In genomic region chr12:93106910-93107309, GRCh38 we compare ENCODE assay signal across 25 cellular contexts.
DNase-seq lines count a peak whose midpoint lies in the region; ATAC-seq and TF ChIP-seq lines count a peak whose summit lies in the region.
"Had no signal": no experiment of that assay in that cellular context is flagged by ENCODE, and none has a peak within 500 bp of the region (broad histone marks: within the 10 kb centered on the region; RNA-seq: fewer than 3 reads in every experiment).

No MANE protein-coding gene starts in this region.

- intact Hi-C loops in esophagus muscularis mucosa (cut with DNase I) = no loop called here

- no peaks in the 10 kb centered on the region for H3K27me3 Mint-ChIP-seq in stimulated activated naive CD8-positive, alpha-beta T cell treated with anti-CD3 and anti-CD28 coated beads, Interleukin-15, amount 100 ng/mL, for 72 hours
- H3K27me3 Mint-ChIP-seq: CD4-positive, alpha-beta T cell; naive thymus-derived CD4-positive, alpha-beta T cell had no signal

- no peaks in the 10 kb centered on the region for H3K36me3 ChIP-seq in esophagus muscularis mucosa

- H3K4me3 Mint-ChIP-seq in stimulated activated naive CD8-positive, alpha-beta T cell treated with anti-CD3 and anti-CD28 coated beads, Interleukin-15, amount 100 ng/mL, for 72 hours = no peak overlapping the region
- H3K4me3 Mint-ChIP-seq: CD4-positive, alpha-beta T cell; H9; naive thymus-derived CD4-positive, alpha-beta T cell had no signal

- no peaks in the 10 kb centered on the region for H3K9me3 ChIP-seq in esophagus muscularis mucosa

- H3K27ac Mint-ChIP-seq in stimulated activated naive CD8-positive, alpha-beta T cell treated with anti-CD3 and anti-CD28 coated beads, Interleukin-15, amount 100 ng/mL, for 72 hours = no peak overlapping the region
- H3K27ac Mint-ChIP-seq: CD4-positive, alpha-beta T cell; H9 had no signal

- H3K4me3 ChIP-seq in esophagus muscularis mucosa = no peak overlapping the region
- H3K4me3 ChIP-seq: PC-9 had no signal

- DNase-seq in activated CD4-positive, alpha-beta T cell treated with anti-CD3 and anti-CD28 coated beads for 48 hours = peak; percentile 11
- DNase-seq in activated CD4-positive, alpha-beta T cell treated with anti-CD3 and anti-CD28 coated beads, Interleukin-2, amount 50 U/mL, for 4 hours = no peak
- no peak for DNase-seq in stimulated activated naive CD8-positive, alpha-beta T cell treated with anti-CD3 and anti-CD28 coated beads, Interleukin-15, Interleukin-2, amounts not matched to agents 100 U/mL and 50 U/mL, for 24 hours
- no peak for DNase-seq in stimulated activated naive CD8-positive, alpha-beta T cell treated with anti-CD3 and anti-CD28 coated beads, Interleukin-15, amount 100 ng/mL, for 72 hours
- DNase-seq in esophagus muscularis mucosa (ENCODE audit: extremely low spot score) (no peak), DMS153 (lab: John Stamatoyannopoulos, UW) (no peak), NCI-H774 (lab: John Stamatoyannopoulos, UW) (no peak), T1000 (lab: John Stamatoyannopoulos, UW) (no peak)
- DNase-seq: activated CD4-positive, alpha-beta T cell treated with anti-CD3 and anti-CD28 coated beads, Interleukin-2, amount 50 U/mL, for 1 hour; activated gamma-delta T cell; CD4-positive, alpha-beta T cell; effector CD4-positive, alpha-beta T cell; glutamatergic neuron; H9; midbrain; naive thymus-derived CD4-positive, alpha-beta T cell; NCI-H1092; NCI-H187; NCI-H2171; NCI-H510A treated with DMSO at 0.1 percent for 48 hours; NK-92 treated with Interleukin-12 subunit alpha and Interleukin-12 subunit beta, amount 100 ng/mL, for 24 hours; occipital lobe; PC-9 had no signal

- ATAC-seq in stimulated activated naive CD8-positive, alpha-beta T cell treated with anti-CD3 and anti-CD28 coated beads, Interleukin-15, Interleukin-2, amounts not matched to agents 100 U/mL and 50 U/mL, for 24 hours = peak; percentile 21
- no peak for ATAC-seq in stimulated activated naive CD8-positive, alpha-beta T cell treated with anti-CD3 and anti-CD28 coated beads, Interleukin-15, amount 100 ng/mL, for 72 hours
- ATAC-seq: naive thymus-derived CD4-positive, alpha-beta T cell; Right ventricle myocardium inferior had no signal

- WGBS in esophagus muscularis mucosa = 73% methylated on average over 2 of the region's 2 CpGs

- no peak for TF ChIP-seq CTCF in esophagus muscularis mucosa (IDR thresholded peaks at IDR 0.05)

- H3K4me1 ChIP-seq in esophagus muscularis mucosa = peaks cover 25 to 81% (median 64%) of the 10 kb centered on the region in 4 donors

- TF ChIP-seq EP300 in esophagus muscularis mucosa (IDR thresholded peaks at IDR 0.05) = no peak

- H3K4me1 Mint-ChIP-seq in stimulated activated naive CD8-positive, alpha-beta T cell treated with anti-CD3 and anti-CD28 coated beads, Interleukin-15, amount 100 ng/mL, for 72 hours = peaks cover 15% of the 10 kb centered on the region
- H3K4me1 Mint-ChIP-seq: naive thymus-derived CD4-positive, alpha-beta T cell had no signal

- H3K9me3 Mint-ChIP-seq in stimulated activated naive CD8-positive, alpha-beta T cell treated with anti-CD3 and anti-CD28 coated beads, Interleukin-15, amount 100 ng/mL, for 72 hours = peaks cover 0 to under 1% of the 10 kb centered on the region in 2 donors
- H3K9me3 Mint-ChIP-seq: CD4-positive, alpha-beta T cell; H9 had no signal

- no peaks in the 10 kb centered on the region for H3K27me3 ChIP-seq in esophagus muscularis mucosa

- H3K27ac ChIP-seq in esophagus muscularis mucosa (replicated peaks in 1 of 4) = peak overlapping the region in 3 of 4 donors; percentile 65 to 83 (median 77)
- H3K27ac ChIP-seq: PC-9, VCaP had no signal

- no peak for TF ChIP-seq POLR2A in esophagus muscularis mucosa (IDR thresholded peaks at IDR 0.05; ENCODE audit: low read depth)
